In the genomic region with DNA sequence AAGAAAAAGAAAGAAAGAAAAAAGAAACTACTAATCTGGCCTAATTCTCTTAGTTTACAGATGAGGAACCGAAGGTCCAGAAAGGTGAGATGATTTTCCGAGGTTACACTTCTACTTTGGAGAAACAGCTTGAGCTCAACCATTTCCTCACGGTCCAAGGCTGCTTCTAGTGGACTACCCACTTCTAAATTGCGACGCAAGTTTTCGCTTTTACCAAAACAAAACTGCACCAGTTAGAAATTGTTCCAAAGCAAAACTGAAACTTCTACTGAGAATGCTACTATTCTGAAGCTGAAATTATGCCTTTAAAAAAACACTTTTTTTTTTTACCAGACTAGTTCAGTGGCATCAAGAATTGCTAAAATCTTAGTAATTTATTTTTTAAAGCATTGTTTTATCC, we compare ENCODE assay signal across 14 cellular contexts.
A peak's percentile ranks its signal among the peaks of the same experiment; 100 is the strongest.
DNase-seq lines count a peak whose midpoint lies in the region; ATAC-seq and TF ChIP-seq lines count a peak whose summit lies in the region.
"Had no signal": no experiment of that assay in that cellular context is flagged by ENCODE, and none has a peak within 500 bp of the region (broad histone marks: within the 10 kb centered on the region; RNA-seq: fewer than 3 reads in every experiment).

No MANE protein-coding gene starts in this region.

- no peaks in the 10 kb centered on the region for H3K4me1 Mint-ChIP-seq in MCF 10A (ENCODE audit: insufficient read depth, unreplicated experiment)
- H3K4me1 Mint-ChIP-seq: central memory CD8-positive, alpha-beta T cell had no signal

- ATAC-seq in GM18867 (IDR thresholded peaks at IDR 0.05; ENCODE audit: unreplicated experiment) (peak; percentile 95), GM21367 (IDR thresholded peaks at IDR 0.05; ENCODE audit: unreplicated experiment) (peak; percentile 89), HG03045 (IDR thresholded peaks at IDR 0.05; ENCODE audit: unreplicated experiment) (peak; percentile 52)
- ATAC-seq: CD8-positive, alpha-beta T cell had no signal

- H3F3A ChIP-seq in PC-9 (ENCODE audit: insufficient read depth, low read depth) = no peaks in the 10 kb centered on the region

- no peak for TF ChIP-seq EP300 in esophagus muscularis mucosa (IDR thresholded peaks at IDR 0.05)
- no peak for TF ChIP-seq EP300 in sigmoid colon (IDR thresholded peaks at IDR 0.05)

- H4K20me1 ChIP-seq in PC-9 (ENCODE audit: insufficient read depth) = no peaks in the 10 kb centered on the region

- no peak overlapping the region for H3K4me2 ChIP-seq in PC-9
- H3K4me2 ChIP-seq: SK-N-SH had no signal

- peak; percentile 21 for DNase-seq in esophagus muscularis mucosa (ENCODE audit: extremely low spot score)
- no peak for DNase-seq in sigmoid colon
- no peak for DNase-seq in MCF 10A (ENCODE audit: unreplicated experiment)
- DNase-seq in PC-9 = no peak
- DNase-seq: activated naive CD4-positive, alpha-beta T cell treated with anti-CD3 and anti-CD28 coated beads for 36 hours; CD8-positive, alpha-beta T cell; HCEC 1CT; NCI-H526; SK-N-SH; stimulated activated CD4-positive, alpha-beta T cell treated with anti-CD3 and anti-CD28 coated beads, Interleukin-4, amount 100 ng/mL, for 4 hours had no signal

- H3K9me3 ChIP-seq in esophagus muscularis mucosa (no peaks in the 10 kb centered on the region), sigmoid colon (no peaks in the 10 kb centered on the region), PC-9 (ENCODE audit: insufficient read depth, low read depth) (no peaks in the 10 kb centered on the region)
- H3K9me3 ChIP-seq: SK-N-SH had no signal

- H2AFZ ChIP-seq in PC-9 = no peak overlapping the region

- H3K27ac ChIP-seq in esophagus muscularis mucosa (replicated peaks in 1 of 4) = no peak overlapping the region
- no peak overlapping the region for H3K27ac ChIP-seq in sigmoid colon
- H3K27ac ChIP-seq in PC-9 = no peak overlapping the region

- H3K4me3 ChIP-seq in esophagus muscularis mucosa (no peak overlapping the region), sigmoid colon (no peak overlapping the region), PC-9 (no peak overlapping the region)

- H3K4me3 Mint-ChIP-seq in MCF 10A (ENCODE audit: unreplicated experiment) = no peak overlapping the region
- H3K4me3 Mint-ChIP-seq: activated naive CD4-positive, alpha-beta T cell treated with anti-CD3 and anti-CD28 coated beads for 36 hours; CD8-positive, alpha-beta T cell; central memory CD8-positive, alpha-beta T cell had no signal

- H3K27me3 ChIP-seq in esophagus muscularis mucosa (no peaks in the 10 kb centered on the region), sigmoid colon (no peaks in the 10 kb centered on the region), PC-9 (ENCODE audit: insufficient read depth, low read depth) (no peaks in the 10 kb centered on the region)

- peaks cover 3% of the 10 kb centered on the region for H3K9me3 Mint-ChIP-seq in MCF 10A (ENCODE audit: unreplicated experiment)
- H3K9me3 Mint-ChIP-seq: activated naive CD4-positive, alpha-beta T cell treated with anti-CD3 and anti-CD28 coated beads for 36 hours; CD8-positive, alpha-beta T cell; central memory CD8-positive, alpha-beta T cell had no signal

- POLR2A ChIA-PET in MCF 10A (lab: Yijun Ruan, JAX) (interaction anchor here (0.7 to 1.0 kb wide), 2 partner anchors 10 to 47 kb away, joined by 3 to 4 read pairs; no protein-coding TSS in a partner anchor), PC-9 (lab: Charles Lee; ENCODE audit: unreplicated experiment) (no interaction called here)

- H3K79me2 ChIP-seq in PC-9 (ENCODE audit: low read depth) = no peaks in the 10 kb centered on the region

- CTCF ChIA-PET in MCF 10A (lab: Yijun Ruan, JAX) = no interaction called here
- CTCF ChIA-PET in PC-9 (lab: Charles Lee) = interaction anchor here (0.7 kb wide), 1 partner anchor 656 kb away, joined by 4 read pairs; no protein-coding TSS in a partner anchor

- intact Hi-C loops in esophagus muscularis mucosa (cut with DNase I) = no loop called here
- intact Hi-C loops in sigmoid colon (cut with DNase I) = no loop called here
- intact Hi-C loops in MCF 10A (cut with micrococcal nuclease) = no loop called here
- intact Hi-C loops in PC-9 (cut with micrococcal nuclease; ENCODE audit: unreplicated experiment) = no loop called here

- TF ChIP-seq CTCF in esophagus muscularis mucosa (IDR thresholded peaks at IDR 0.05) (no peak), sigmoid colon (IDR thresholded peaks at IDR 0.05) (no peak), MCF 10A (IDR thresholded peaks at IDR 0.05; ENCODE audit: unreplicated experiment) (no peak), PC-9 (conservative IDR thresholded peaks at IDR 0.05) (no peak)

- no peaks in the 10 kb centered on the region for H3K27me3 Mint-ChIP-seq in MCF 10A (ENCODE audit: insufficient read depth, unreplicated experiment)
- H3K27me3 Mint-ChIP-seq: central memory CD8-positive, alpha-beta T cell had no signal

- no peaks in the 10 kb centered on the region for H3K36me3 ChIP-seq in esophagus muscularis mucosa
- no peaks in the 10 kb centered on the region for H3K36me3 ChIP-seq in sigmoid colon
- H3K36me3 ChIP-seq in PC-9 (ENCODE audit: low read depth) = no peaks in the 10 kb centered on the region

- no peak overlapping the region for H3K27ac Mint-ChIP-seq in MCF 10A (ENCODE audit: low read depth, unreplicated experiment)
- H3K27ac Mint-ChIP-seq: activated naive CD4-positive, alpha-beta T cell treated with anti-CD3 and anti-CD28 coated beads for 36 hours; CD8-positive, alpha-beta T cell had no signal

- TF ChIP-seq POLR2A in esophagus muscularis mucosa (IDR thresholded peaks at IDR 0.05; ENCODE audit: low read depth) (no peak), sigmoid colon (IDR thresholded peaks at IDR 0.05) (no peak)

- H3K4me1 ChIP-seq in esophagus muscularis mucosa (no peaks in the 10 kb centered on the region), sigmoid colon (no peaks in the 10 kb centered on the region), PC-9 (replicated peaks; ENCODE audit: insufficient read depth) (no peaks in the 10 kb centered on the region)

- H3K36me3 Mint-ChIP-seq in MCF 10A (ENCODE audit: insufficient read depth, unreplicated experiment) = peaks cover 9% of the 10 kb centered on the region
- H3K36me3 Mint-ChIP-seq: CD8-positive, alpha-beta T cell had no signal

- WGBS in esophagus muscularis mucosa = 89% methylated on average over 6 of the region's 6 CpGs
- WGBS in sigmoid colon, 2 donors = 78 to 81% methylated on average over 6 of the region's 6 CpGs

- H3K9me2 ChIP-seq in PC-9 (ENCODE audit: insufficient read depth) = no peaks in the 10 kb centered on the region
- H3K9me2 ChIP-seq: SK-N-SH had no signal

- BruUV-seq in MCF 10A (replicated peaks; lab: Mats Ljungman, UMichigan) (no TSS peak), PC-9 (replicated peaks; lab: Mats Ljungman, UMichigan) (no TSS peak)
